ENCODE assay signal across 23 cellular contexts in genomic region chr1:30485072-30485471, GRCh38.
DNase-seq lines count a peak whose midpoint lies in the region; ATAC-seq, FAIRE-seq and TF ChIP-seq lines count a peak whose summit lies in the region.
"Had no signal": no experiment of that assay in that cellular context is flagged by ENCODE, and none has a peak within 500 bp of the region (broad histone marks: within the 10 kb centered on the region; RNA-seq: fewer than 3 reads in every experiment).

No MANE protein-coding gene starts in this region.

- H3K36me3 ChIP-seq in bronchial epithelial cell (ENCODE audit: control insufficient read depth, insufficient read depth, low read length) = no peaks in the 10 kb centered on the region
- H3K36me3 ChIP-seq: BLaER1 had no signal

- H3K27ac Mint-ChIP-seq in activated T-helper 2 cell treated with anti-CD3 and anti-CD28 coated beads, Interferon-gamma antibody, Interleukin-2, Interleukin-4, amounts not matched to agents 10 μg/mL and 5 μg/mL and 100 μg/mL, durations not matched to agents 14 hours and 24 hours and 36 hours = no peak overlapping the region
- H3K27ac Mint-ChIP-seq: B cell; CD4-positive, alpha-beta memory T cell; GM23338; H9 had no signal

- WGBS in right cardiac atrium = 89% methylated on average over 6 of the region's 6 CpGs

- H3K27me3 Mint-ChIP-seq in activated T-helper 2 cell treated with anti-CD3 and anti-CD28 coated beads, Interferon-gamma antibody, Interleukin-2, Interleukin-4, amounts not matched to agents 10 μg/mL and 5 μg/mL and 100 μg/mL, durations not matched to agents 14 hours and 24 hours and 36 hours (ENCODE audit: low read depth) = no peaks in the 10 kb centered on the region

- intact Hi-C loops in cardiac septum (cut with DNase I) = no loop called here
- intact Hi-C loops in right cardiac atrium (cut with DNase I) = no loop called here
- intact Hi-C loops in sciatic nerve (cut with DNase I) = no loop called here
- intact Hi-C loops in activated T-helper 2 cell treated with anti-CD3 and anti-CD28 coated beads, Interferon-gamma antibody, Interleukin-2, Interleukin-4, amounts not matched to agents 10 μg/mL and 5 μg/mL and 100 μg/mL, durations not matched to agents 14 hours and 24 hours and 36 hours (cut with micrococcal nuclease) = no loop called here

- H3K27ac ChIP-seq in right cardiac atrium (ENCODE audit: low read length) = no peak overlapping the region
- H3K27ac ChIP-seq: 22Rv1, BLaER1, C4-2B had no signal

- FAIRE-seq in bronchial epithelial cell (lab: Jason Lieb, UNC) = peak; percentile 94
- FAIRE-seq: A204.1, GM12891, GM18507 had no signal

- peak; percentile 69 for DNase-seq in cardiac septum (ENCODE audit: low spot score)
- no peak for DNase-seq in right cardiac atrium
- no peak for DNase-seq in bronchial epithelial cell (ENCODE audit: low read depth)
- DNase-seq in sciatic nerve (ENCODE audit: low spot score) = peak; percentile 27
- DNase-seq in putamen (ENCODE audit: low spot score) = no peak
- no peak for DNase-seq in activated T-helper 2 cell treated with anti-CD3 and anti-CD28 coated beads, Interferon-gamma antibody, Interleukin-2, Interleukin-4, amounts not matched to agents 10 μg/mL and 5 μg/mL and 100 μg/mL, durations not matched to agents 14 hours and 24 hours and 36 hours (ENCODE audit: low spot score)
- DNase-seq: Calu3; CD4-positive, alpha-beta memory T cell; COR-L47; DMS53; DMS79 treated with DMSO at 0.1 percent for 48 hours; GF-D8; H9 had no signal

- H3K4me1 ChIP-seq in right cardiac atrium (ENCODE audit: control insufficient read depth, insufficient read depth, low read length) = no peaks in the 10 kb centered on the region
- H3K4me1 ChIP-seq: BLaER1 had no signal

- H3K9me3 Mint-ChIP-seq in activated T-helper 2 cell treated with anti-CD3 and anti-CD28 coated beads, Interferon-gamma antibody, Interleukin-2, Interleukin-4, amounts not matched to agents 10 μg/mL and 5 μg/mL and 100 μg/mL, durations not matched to agents 14 hours and 24 hours and 36 hours = peaks cover 18% of the 10 kb centered on the region

- H3K36me3 Mint-ChIP-seq in activated T-helper 2 cell treated with anti-CD3 and anti-CD28 coated beads, Interferon-gamma antibody, Interleukin-2, Interleukin-4, amounts not matched to agents 10 μg/mL and 5 μg/mL and 100 μg/mL, durations not matched to agents 14 hours and 24 hours and 36 hours (ENCODE audit: low read depth) = no peaks in the 10 kb centered on the region

- no peaks in the 10 kb centered on the region for H3K27me3 ChIP-seq in right cardiac atrium (ENCODE audit: control insufficient read depth, insufficient read depth)
- H3K27me3 ChIP-seq in bronchial epithelial cell (ENCODE audit: control insufficient read depth, insufficient read depth, low read length) = no peaks in the 10 kb centered on the region
- H3K27me3 ChIP-seq: BLaER1 had no signal

- H3K4me3 Mint-ChIP-seq in activated T-helper 2 cell treated with anti-CD3 and anti-CD28 coated beads, Interferon-gamma antibody, Interleukin-2, Interleukin-4, amounts not matched to agents 10 μg/mL and 5 μg/mL and 100 μg/mL, durations not matched to agents 14 hours and 24 hours and 36 hours (ENCODE audit: low read depth) = no peak overlapping the region
- H3K4me3 Mint-ChIP-seq: B cell; CD4-positive, alpha-beta memory T cell; GM23338; H9 had no signal

- H3K4me3 ChIP-seq in right cardiac atrium (ENCODE audit: low read length) (no peak overlapping the region), bronchial epithelial cell (ENCODE audit: low read depth, low read length) (no peak overlapping the region)
- H3K4me3 ChIP-seq: BLaER1, GM23338 had no signal

- H3K4me1 Mint-ChIP-seq in activated T-helper 2 cell treated with anti-CD3 and anti-CD28 coated beads, Interferon-gamma antibody, Interleukin-2, Interleukin-4, amounts not matched to agents 10 μg/mL and 5 μg/mL and 100 μg/mL, durations not matched to agents 14 hours and 24 hours and 36 hours (ENCODE audit: low read depth) = no peaks in the 10 kb centered on the region
- H3K4me1 Mint-ChIP-seq: B cell; CD4-positive, alpha-beta memory T cell; GM23338 had no signal

- ATAC-seq in right cardiac atrium = no peak
- no peak for ATAC-seq in sciatic nerve
- ATAC-seq in HG03342 (IDR thresholded peaks at IDR 0.05; ENCODE audit: unreplicated experiment) = no peak
- ATAC-seq: GM23338, HCT116 had no signal

- H3K9me3 ChIP-seq in right cardiac atrium (ENCODE audit: control insufficient read depth, low read length) = peaks cover 9% of the 10 kb centered on the region

- TF ChIP-seq CTCF in bronchial epithelial cell (IDR thresholded peaks at IDR 0.05; ENCODE audit: insufficient read depth, low read length, severe bottlenecking) = no peak

Comparison
In these comparisons a context has a peak if more than half of its experiments do, and no peak if none do; other contexts are left out.
1. DNase-seq: peak in cardiac septum (single experiment) and sciatic nerve (single experiment); none in right cardiac atrium (0 of 3), bronchial epithelial cell (single experiment), putamen (single experiment) and activated T-helper 2 cell treated with anti-CD3 and anti-CD28 coated beads, Interferon-gamma antibody, Interleukin-2, Interleukin-4, amounts not matched to agents 10 μg/mL and 5 μg/mL and 100 μg/mL, durations not matched to agents 14 hours and 24 hours and 36 hours (single experiment).